In genomic region chr1:8439015-8439702, GRCh38 we compare ENCODE assay signal across 7 cellular contexts.
DNase-seq lines count a peak whose midpoint lies in the region; ATAC-seq, FAIRE-seq and TF ChIP-seq lines count a peak whose summit lies in the region.

No MANE protein-coding gene starts in this region.

- 0 out of 2 replicates have a peak, but pooled peaks have one; percentile 8 for TF ChIP-seq CTCF in SK-N-SH (IDR thresholded peaks at IDR 0.05)

- FAIRE-seq in GM18507 (lab: Jason Lieb, UNC), result peak; percentile 74

- H3F3A ChIP-seq in SK-N-SH (replicated peaks; ENCODE audit: insufficient read depth), result peaks cover 15% of the 10 kb centered on the region

- H3K9me3 ChIP-seq in MG63 (no peaks in the 10 kb centered on the region; the same call in 1 of the 2 replicates), SK-N-SH (no peaks in the 10 kb centered on the region), esophagus (ENCODE audit: control insufficient read depth in 2 of 2, insufficient read depth in 1 of 2, low read depth in 1 of 2, low read length in 1 of 2) (no peaks in the 10 kb centered on the region), muscle layer of colon (ENCODE audit: low read length) (no peaks in the 10 kb centered on the region)

- TF ChIP-seq RAD21 in SK-N-SH (IDR thresholded peaks at IDR 0.05; ENCODE audit: low read length), result no peak; the same call in 1 of the 2 replicates

- H3K79me2 ChIP-seq in SK-N-SH (ENCODE audit: insufficient read depth), result peaks cover 7% of the 10 kb centered on the region; the same call in 1 of the 2 replicates

- POLR2A ChIA-PET in SK-N-SH (lab: Yijun Ruan, JAX), result no interaction called here

- ATAC-seq in HG02970 (IDR thresholded peaks at IDR 0.05; ENCODE audit: low FRiP score, unreplicated experiment) (no peak), HG03442 (IDR thresholded peaks at IDR 0.05; ENCODE audit: unreplicated experiment) (no peak)

- no peak for TF ChIP-seq EP300 in SK-N-SH (IDR thresholded peaks at IDR 0.05; ENCODE audit: borderline replicate concordance in 1 of 2, low read depth in 1 of 2, low read length in 1 of 2)

- no peaks in the 10 kb centered on the region for H3K9me2 ChIP-seq in SK-N-SH

- H3K4me2 ChIP-seq in SK-N-SH, result peak overlapping the region; percentile 61

- H3K4me1 ChIP-seq in SK-N-SH (ENCODE audit: control insufficient read depth in 1 of 2, insufficient read depth in 2 of 2, low read depth in 1 of 2, low read length in 1 of 2) (peaks cover 16 to 18% of the 10 kb centered on the region in 2 experiments), esophagus (ENCODE audit: control insufficient read depth in 2 of 2, insufficient read depth in 2 of 2, low read length in 1 of 2) (peaks cover 0 to 2% of the 10 kb centered on the region in 2 donors), muscle layer of colon (ENCODE audit: insufficient read depth, low read length) (peaks cover 44% of the 10 kb centered on the region)

- no peak overlapping the region for H2AFZ ChIP-seq in SK-N-SH (ENCODE audit: low read depth)

- peak overlapping the region; percentile 49; the same call in 1 of the 2 replicates for H3K9ac ChIP-seq in SK-N-SH
- no peak overlapping the region for H3K9ac ChIP-seq in muscle layer of colon (ENCODE audit: low read length)

- H3K27ac ChIP-seq in SK-N-SH (ENCODE audit: low read depth in 2 of 2, low read length in 1 of 2), result peak overlapping the region; percentile 68 to 81
- H3K27ac ChIP-seq in esophagus (ENCODE audit: low read depth in 2 of 2, low read length in 1 of 2), result peak overlapping the region; percentile 30
- peak overlapping the region; percentile 85 for H3K27ac ChIP-seq in muscle layer of colon (ENCODE audit: low read depth, low read length)

- 0 out of 2 replicates have a peak, but pooled peaks cover 5% of the 10 kb centered on the region for H4K20me1 ChIP-seq in SK-N-SH (ENCODE audit: insufficient read depth)

- H3K27me3 ChIP-seq in MG63 (no peaks in the 10 kb centered on the region), SK-N-SH (ENCODE audit: insufficient read depth) (no peaks in the 10 kb centered on the region), esophagus (ENCODE audit: control insufficient read depth in 1 of 2, insufficient read depth in 2 of 2, low read length in 2 of 2) (no peaks in the 10 kb centered on the region), muscle layer of colon (ENCODE audit: control insufficient read depth in 1 of 2, insufficient read depth in 2 of 2, low read length in 2 of 2) (no peaks in the 10 kb centered on the region)

- CTCF ChIA-PET in SK-N-SH (lab: Yijun Ruan, JAX), result interaction anchor here (0.8 to 1.9 kb wide), 3 partner anchors 11 to 45 kb away, joined by 3 to 6 read pairs (median 5); no protein-coding TSS in a partner anchor

- no peak for DNase-seq in GM18507 (ENCODE audit: extremely low spot score, insufficient read length, low read depth)
- peak; percentile 65 for DNase-seq in MG63
- peak; percentile 83 for DNase-seq in SK-N-SH

- no peaks in the 10 kb centered on the region; the same call in 1 of the 2 replicates for H3K36me3 ChIP-seq in MG63
- no peaks in the 10 kb centered on the region for H3K36me3 ChIP-seq in SK-N-SH (replicated peaks in 1 of 2; ENCODE audit: control insufficient read depth in 1 of 2, insufficient read depth in 2 of 2, low read length in 1 of 2)
- H3K36me3 ChIP-seq in esophagus (ENCODE audit: control insufficient read depth in 2 of 2, insufficient read depth in 2 of 2, low read length in 1 of 2), result no peaks in the 10 kb centered on the region
- no peaks in the 10 kb centered on the region for H3K36me3 ChIP-seq in muscle layer of colon (ENCODE audit: insufficient read depth, low read length)

- H3K4me3 ChIP-seq in MG63, result no peak overlapping the region
- H3K4me3 ChIP-seq in SK-N-SH (ENCODE audit: low read depth in 2 of 2, low read length in 1 of 2), result peak overlapping the region in 1 of 2 experiments; percentile 11; a peak in 2 of 4 replicates
- H3K4me3 ChIP-seq in esophagus (ENCODE audit: low read depth in 1 of 2, low read length in 2 of 2), result no peak overlapping the region
- no peak overlapping the region for H3K4me3 ChIP-seq in muscle layer of colon (ENCODE audit: low read depth in 1 of 2, low read length in 2 of 2)

- 24% methylated on average over 8 of the region's 8 CpGs for WGBS in SK-N-SH (ENCODE audit: low lambda C conversion rate)
- WGBS in esophagus, 2 donors, result 22 to 31% methylated on average over 8 of the region's 8 CpGs

TF ChIP-seq in SK-N-SH, 30 proteins besides CTCF, POLR2A, EP300 and RAD21:
- peak; percentile 63 for TF ChIP-seq RCOR1 (IDR thresholded peaks at IDR 0.05; ENCODE audit: low read length)
- TF ChIP-seq GATA2 (CRISPR knock-in tag; IDR thresholded peaks at IDR 0.05), result peak; percentile 64
- no peak for TF ChIP-seq JUND (IDR thresholded peaks at IDR 0.05)
- TF ChIP-seq MAX (IDR thresholded peaks at IDR 0.05; ENCODE audit: low read depth), result 0 out of 2 replicates have a peak, but pooled peaks have one; percentile 23
- TF ChIP-seq YY1 (IDR thresholded peaks at IDR 0.05; ENCODE audit: low read depth), result no peak
- no peak for TF ChIP-seq IRF3 (IDR thresholded peaks at IDR 0.05; ENCODE audit: low read depth, low read length)
- no peak for TF ChIP-seq RFX5 (IDR thresholded peaks at IDR 0.05; ENCODE audit: low read length)
- TF ChIP-seq USF1 (IDR thresholded peaks at IDR 0.05; ENCODE audit: borderline replicate concordance, low read depth), result no peak

Comparison
In these comparisons a context has a peak if more than half of its experiments do, and no peak if none do; other contexts are left out.
1. H3K27ac ChIP-seq: peak in every context shown above with its lines; median percentile 85 in muscle layer of colon; 74 in SK-N-SH; 30 in esophagus.